ENCODE assay signal across 16 cellular contexts in genomic region chr12:20656600-20656999, GRCh38. TPM values are rescaled to one million over a fixed set of nuclear protein-coding genes. Genes with fewer than 3 reads are reported as not detected.
DNase-seq lines count a peak whose midpoint lies in the region; TF ChIP-seq lines count a peak whose summit lies in the region.
"Had no signal": no experiment of that assay in that cellular context is flagged by ENCODE, and none has a peak within 500 bp of the region (broad histone marks: within the 10 kb centered on the region; RNA-seq: fewer than 3 reads in every experiment).

No MANE protein-coding gene starts in this region.

- H3K79me2 ChIP-seq in SK-N-SH (ENCODE audit: insufficient read depth): no peaks in the 10 kb centered on the region

- no peak overlapping the region for H3K4me3 Mint-ChIP-seq in progenitor cell of endocrine pancreas (ENCODE audit: low read depth)
- H3K4me3 Mint-ChIP-seq: CD4-positive, alpha-beta memory T cell had no signal

- no peak for TF ChIP-seq RAD21 in SK-N-SH (IDR thresholded peaks at IDR 0.05; ENCODE audit: low read length)

- H3F3A ChIP-seq in SK-N-SH (replicated peaks; ENCODE audit: insufficient read depth): no peaks in the 10 kb centered on the region

- peaks cover 24% of the 10 kb centered on the region for H3K9me3 Mint-ChIP-seq in progenitor cell of endocrine pancreas (ENCODE audit: low read depth)

- POLR2A ChIA-PET in SK-N-SH (lab: Yijun Ruan, JAX): no interaction called here

- peaks cover 80% of the 10 kb centered on the region for H3K36me3 Mint-ChIP-seq in progenitor cell of endocrine pancreas (ENCODE audit: insufficient read depth)

- no peak overlapping the region for H3K4me3 ChIP-seq in SK-N-SH (ENCODE audit: low read depth in 2 of 2, low read length in 1 of 2)
- H3K4me3 ChIP-seq: GM12878, GM23248 had no signal

- peak overlapping the region; percentile 5 for H3K27ac Mint-ChIP-seq in progenitor cell of endocrine pancreas
- H3K27ac Mint-ChIP-seq: CD4-positive, alpha-beta memory T cell had no signal

- H3K27me3 ChIP-seq in layer of hippocampus (ENCODE audit: control insufficient read depth, insufficient read depth, low read length) (no peaks in the 10 kb centered on the region), SK-N-SH (ENCODE audit: insufficient read depth) (no peaks in the 10 kb centered on the region)
- H3K27me3 ChIP-seq: BE2C had no signal

- DNase-seq in HPDE6-E6E7 (ENCODE audit: extremely low spot score) (peak; percentile 3), HuH-7.5 (ENCODE audit: low spot score) (peak; percentile 14), progenitor cell of endocrine pancreas (ENCODE audit: low spot score, unreplicated experiment) (no peak), mesenteric fat pad (ENCODE audit: low spot score) (no peak), SK-N-SH (no peak), T-helper 2 cell (no peak)
- DNase-seq: BE2C; CD4-positive, alpha-beta memory T cell; DMS79; GM23248 had no signal

- TF ChIP-seq CTCF in progenitor cell of endocrine pancreas (IDR thresholded peaks at IDR 0.05; ENCODE audit: unreplicated experiment): no peak
- no peak for TF ChIP-seq CTCF in SK-N-SH (IDR thresholded peaks at IDR 0.05)

- H2AFZ ChIP-seq in SK-N-SH (ENCODE audit: low read depth): no peak overlapping the region
- H2AFZ ChIP-seq: GM23248 had no signal

- H3K9ac ChIP-seq in SK-N-SH: no peak overlapping the region
- H3K9ac ChIP-seq: GM23248 had no signal

- CTCF ChIA-PET in SK-N-SH (lab: Yijun Ruan, JAX): interaction anchor here (1.8 kb wide), 1 partner anchor 11 kb away, joined by 6 read pairs; no protein-coding TSS in a partner anchor

- H3K27me3 Mint-ChIP-seq in progenitor cell of endocrine pancreas: no peaks in the 10 kb centered on the region
- H3K27me3 Mint-ChIP-seq: CD4-positive, alpha-beta memory T cell had no signal

- H3K4me1 Mint-ChIP-seq in progenitor cell of endocrine pancreas (ENCODE audit: low read depth): peaks cover 15% of the 10 kb centered on the region
- H3K4me1 Mint-ChIP-seq: CD4-positive, alpha-beta memory T cell had no signal

- peaks cover 14% of the 10 kb centered on the region for H3K9me3 ChIP-seq in SK-N-SH
- H3K9me3 ChIP-seq: BE2C had no signal

- H3K4me2 ChIP-seq in SK-N-SH: no peak overlapping the region

- no peaks in the 10 kb centered on the region for H4K20me1 ChIP-seq in SK-N-SH (ENCODE audit: insufficient read depth)

- no peak for TF ChIP-seq EP300 in SK-N-SH (IDR thresholded peaks at IDR 0.05; ENCODE audit: borderline replicate concordance in 1 of 2, low read depth in 1 of 2, low read length in 1 of 2)

- WGBS in SK-N-SH (ENCODE audit: low lambda C conversion rate): 75% methylated on average over 1 of the region's 1 CpG

- H3K9me2 ChIP-seq in SK-N-SH: no peaks in the 10 kb centered on the region

- H3K27ac ChIP-seq in layer of hippocampus (ENCODE audit: low read depth, low read length) (peak overlapping the region; percentile 27), SK-N-SH (ENCODE audit: low read depth in 2 of 2, low read length in 1 of 2) (no peak overlapping the region)
- H3K27ac ChIP-seq: C4-2B, GM23248 had no signal

- peaks cover 4 to 49% of the 10 kb centered on the region in 2 experiments for H3K36me3 ChIP-seq in SK-N-SH (replicated peaks in 1 of 2; ENCODE audit: control insufficient read depth in 1 of 2, insufficient read depth in 2 of 2, low read length in 1 of 2)
- H3K36me3 ChIP-seq: BE2C had no signal

- H3K4me1 ChIP-seq in SK-N-SH (ENCODE audit: control insufficient read depth in 1 of 2, insufficient read depth in 2 of 2, low read depth in 1 of 2, low read length in 1 of 2): no peaks in the 10 kb centered on the region; a peak in 1 of 4 replicates
- H3K4me1 ChIP-seq: BE2C had no signal

TF ChIP-seq in SK-N-SH, 30 proteins besides CTCF, POLR2A, EP300 and RAD21:
- TF ChIP-seq IRF3 (IDR thresholded peaks at IDR 0.05; ENCODE audit: low read depth, low read length) (no peak), FOXM1 (IDR thresholded peaks at IDR 0.05; ENCODE audit: low read depth) (no peak), TEAD4 (IDR thresholded peaks at IDR 0.05; ENCODE audit: borderline replicate concordance, insufficient read depth) (no peak), YY1 (IDR thresholded peaks at IDR 0.05; ENCODE audit: low read depth) (no peak), MXI1 (IDR thresholded peaks at IDR 0.05; ENCODE audit: low read depth, low read length) (no peak), SMC3 (IDR thresholded peaks at IDR 0.05; ENCODE audit: low read depth, low read length) (no peak), NFIC (IDR thresholded peaks at IDR 0.05; ENCODE audit: borderline replicate concordance) (no peak), CHD2 (IDR thresholded peaks at IDR 0.05; ENCODE audit: low read length, partially characterized antibody) (no peak), POLR2AphosphoS5 (IDR thresholded peaks at IDR 0.05; ENCODE audit: low read depth, low read length) (no peak), JUND (IDR thresholded peaks at IDR 0.05) (no peak), RFX5 (IDR thresholded peaks at IDR 0.05; ENCODE audit: low read length) (no peak), GATA2 (CRISPR knock-in tag; IDR thresholded peaks at IDR 0.05) (no peak), RCOR1 (IDR thresholded peaks at IDR 0.05; ENCODE audit: low read length) (no peak), ZBTB33 (IDR thresholded peaks at IDR 0.05; ENCODE audit: borderline replicate concordance, low read depth) (no peak)

RNA-seq across cellular contexts. Expression of gene SLCO1C1, which starts 38.5 kb away (rescaled TPM):
- 2.1 and 2.5 TPM in 2 replicates for total RNA-seq in progenitor cell of endocrine pancreas
- 0.55 TPM for total RNA-seq in mesenteric fat pad
- polyA plus RNA-seq in SK-N-SH (2012; rRNA removed): 0.02 TPM in 1 of 2 replicates, not detected in the other
- polyA plus RNA-seq in SK-N-SH (2012; cell fraction: cytosol; rRNA removed): not detected in 2 replicates
- polyA plus RNA-seq in SK-N-SH (2012; cell fraction: nucleus; rRNA removed): 0.06 TPM in 1 of 2 replicates, not detected in the other
- total RNA-seq: CD4-positive, alpha-beta memory T cell; G401; GM23248; HT-29 had no signal
- polyA plus RNA-seq: AG04450; CD4-positive, alpha-beta memory T cell; GM12878; GM23248 had no signal

Comparison
In these comparisons a context has a peak if more than half of its experiments do, and no peak if none do; other contexts are left out.
1. DNase-seq: peak in HPDE6-E6E7 (single experiment) and HuH-7.5 (single experiment); none in progenitor cell of endocrine pancreas (single experiment), mesenteric fat pad (single experiment), SK-N-SH (single experiment) and T-helper 2 cell (0 of 5).